Comparison of ENCODE assay signal across 18 cellular contexts in genomic region chr5:103237783-103238182, GRCh38. TPM values are rescaled to one million over a fixed set of nuclear protein-coding genes. Genes with fewer than 3 reads are reported as not detected.
DNase-seq lines count a peak whose midpoint lies in the region; ATAC-seq, FAIRE-seq and TF ChIP-seq lines count a peak whose summit lies in the region.
"Had no signal": no experiment of that assay in that cellular context is flagged by ENCODE, and none has a peak within 500 bp of the region (broad histone marks: within the 10 kb centered on the region; RNA-seq: fewer than 3 reads in every experiment).

No MANE protein-coding gene starts in this region.

- in situ Hi-C loops in transverse colon (cut with MboI; ENCODE audit: low pct_ligation_motif_present in 1 of 4, low pct_unique_long_range_greater_than_20kb in 1 of 4, low sequenced_read_pairs in 3 of 4) = loop anchor here in 1 of 4 donors (10.0 kb wide), 1 partner anchor 237 kb away; no protein-coding TSS in a partner anchor

- H3K4me3 ChIP-seq in colonic mucosa (no peak overlapping the region), mucosa of descending colon (no peak overlapping the region), transverse colon (no peak overlapping the region), MG63 (no peak overlapping the region)

- no peaks in the 10 kb centered on the region for H3K9me3 ChIP-seq in colonic mucosa
- peaks cover 14% of the 10 kb centered on the region for H3K9me3 ChIP-seq in mucosa of descending colon
- peaks cover 15 to 19% of the 10 kb centered on the region in 2 donors for H3K9me3 ChIP-seq in transverse colon
- H3K9me3 ChIP-seq in MG63 = peaks cover 12% of the 10 kb centered on the region
- H3K9me3 ChIP-seq: BE2C had no signal

- DNase-seq in D721Med (ENCODE audit: insufficient read length, low spot score) (no peak), colonic mucosa (no peak), mucosa of descending colon (peak in 1 of 3 donors; percentile 48), transverse colon (no peak), MG63 (no peak), NCI-H2029 (lab: John Stamatoyannopoulos, UW) (no peak), OCI-M2 (lab: John Stamatoyannopoulos, UW; ENCODE audit: unreplicated experiment) (no peak)
- DNase-seq: 8988T; BE2C; C1 segment of cervical spinal cord; CD4-positive, CD25-positive, alpha-beta regulatory T cell; CD8-positive, alpha-beta memory T cell; COR-L47; DMS153; DMS79; GF-D8; GOT3; H9 had no signal

- peak; percentile 98 for ATAC-seq in mucosa of descending colon

- TF ChIP-seq EP300 in transverse colon (IDR thresholded peaks at IDR 0.05; ENCODE audit: low read depth) = no peak

- TF ChIP-seq CTCF in D721Med (IDR thresholded peaks at IDR 0.05; ENCODE audit: insufficient read depth, missing control alignments) (no peak), colonic mucosa (IDR thresholded peaks at IDR 0.05) (no peak), mucosa of descending colon (IDR thresholded peaks at IDR 0.05) (no peak), transverse colon (IDR thresholded peaks at IDR 0.05) (no peak)

- H3K4me1 ChIP-seq in colonic mucosa = no peaks in the 10 kb centered on the region
- no peaks in the 10 kb centered on the region for H3K4me1 ChIP-seq in mucosa of descending colon (ENCODE audit: low read depth)
- H3K4me1 ChIP-seq in transverse colon = peaks cover 0 to 11% (median 3%) of the 10 kb centered on the region in 4 donors
- H3K4me1 ChIP-seq: BE2C had no signal

- H3K36me3 ChIP-seq in colonic mucosa (no peaks in the 10 kb centered on the region), mucosa of descending colon (ENCODE audit: low read depth) (no peaks in the 10 kb centered on the region), transverse colon (no peaks in the 10 kb centered on the region), MG63 (no peaks in the 10 kb centered on the region)
- H3K36me3 ChIP-seq: BE2C had no signal

- no peak for TF ChIP-seq POLR2A in transverse colon (IDR thresholded peaks at IDR 0.05)

- peak; percentile 58 for FAIRE-seq in D721Med (lab: Jason Lieb, UNC)

- peak overlapping the region; percentile 22 for H3K27ac ChIP-seq in colonic mucosa
- H3K27ac ChIP-seq in transverse colon = peak overlapping the region; percentile 46 to 66 (median 48)

- intact Hi-C loops in colonic mucosa (cut with DNase I) = no loop called here
- intact Hi-C loops in mucosa of descending colon (cut with DNase I, micrococcal nuclease) = no loop called here
- intact Hi-C loops in transverse colon (cut with DNase I; ENCODE audit: low total_unique reads) = no loop called here

- whole genome bisulfite sequencing in transverse colon (ENCODE audit: low coverage in 1 of 2), 2 donors = 40 to 48% methylated on average over 1 of the region's 1 CpG

- H3K9ac ChIP-seq in colonic mucosa (ENCODE audit: low read depth in 2 of 2, low read length in 2 of 2) = no peak overlapping the region

- no peaks in the 10 kb centered on the region for H3K27me3 ChIP-seq in colonic mucosa
- no peaks in the 10 kb centered on the region for H3K27me3 ChIP-seq in transverse colon
- H3K27me3 ChIP-seq in MG63 = 0 out of 2 replicates have a peak, but pooled peaks cover 3% of the 10 kb centered on the region
- H3K27me3 ChIP-seq: BE2C had no signal

RNA-seq across cellular contexts. Expression of gene MACIR, which starts 20.8 kb away (rescaled TPM):
- total RNA-seq in colonic mucosa (10 to 100 TPM; 48.2 to 53.1 TPM), mucosa of descending colon (10 to 100 TPM; 30.3 to 72.5 (median 67.9) TPM), transverse colon (10 to 100 TPM; 21.7 to 72.8 (median 47.7) TPM)
- total RNA-seq in MG63 (2014; rRNA removed; shearing (Covaris generic); ENCODE audit: low replicate concordance) = 30.9 and 32.2 TPM in 2 replicates
